Comparison of ENCODE assay signal across 8 cellular contexts in genomic region chr19:12723383-12723642, GRCh38. TPM values are rescaled to one million over a fixed set of nuclear protein-coding genes. Genes with fewer than 3 reads are reported as not detected.
A peak's percentile ranks its signal among the peaks of the same experiment; 100 is the strongest.
DNase-seq lines count a peak whose midpoint lies in the region; ATAC-seq and TF ChIP-seq lines count a peak whose summit lies in the region.

No MANE protein-coding gene starts in this region.

- 1 to 2% methylated on average over 7 of the region's 7 CpGs for whole genome bisulfite sequencing in aorta, 2 donors

- H3K9me3 ChIP-seq in HUES6 (ENCODE audit: control insufficient read depth, insufficient read depth, low read depth, low read length), result no peaks in the 10 kb centered on the region
- no peaks in the 10 kb centered on the region for H3K9me3 ChIP-seq in lower lobe of right lung
- no peaks in the 10 kb centered on the region for H3K9me3 ChIP-seq in aorta (ENCODE audit: control insufficient read depth, low read length)

- DNase-seq in AG09309 (ENCODE audit: low read depth), result no peak
- DNase-seq in lower lobe of right lung, result no peak
- DNase-seq in aorta, result no peak

- H3K36me3 ChIP-seq in HUES6 (ENCODE audit: control insufficient read depth, insufficient read depth, low read length), result peaks cover 18% of the 10 kb centered on the region
- H3K36me3 ChIP-seq in lower lobe of right lung, result peaks cover 17% of the 10 kb centered on the region
- H3K36me3 ChIP-seq in aorta (ENCODE audit: control insufficient read depth in 1 of 2, insufficient read depth in 2 of 2, low read length in 1 of 2), result peaks cover 0 to 2% of the 10 kb centered on the region in 2 donors

- H3K27me3 ChIP-seq in HUES6 (ENCODE audit: control insufficient read depth, insufficient read depth, low read length) (no peaks in the 10 kb centered on the region), lower lobe of right lung (ENCODE audit: low read depth) (no peaks in the 10 kb centered on the region), aorta (ENCODE audit: control insufficient read depth in 1 of 2, insufficient read depth in 2 of 2, low read length in 1 of 2) (no peaks in the 10 kb centered on the region)

- H3K4me3 ChIP-seq in AG09309 (ENCODE audit: control insufficient read depth, low read depth, low read length), result peak overlapping the region; percentile 77
- peak overlapping the region; percentile 84 for H3K4me3 ChIP-seq in HUES6 (ENCODE audit: low read depth, low read length)
- peak overlapping the region; percentile 66 for H3K4me3 ChIP-seq in lower lobe of right lung
- H3K4me3 ChIP-seq in aorta (ENCODE audit: low read length in 2 of 2), result peak overlapping the region; percentile 17 to 64

- peak overlapping the region; percentile 92 for H3K9ac ChIP-seq in HUES6 (ENCODE audit: low read length)

- intact Hi-C loops in lower lobe of right lung (cut with DNase I) (no loop called here), aorta (cut with DNase I) (loop anchor here (2.0 to 5.0 kb wide), 2 partner anchors 43 to 74 kb away; partner anchors contain the start of gene DHPS (in 1 of the 2))

- H3K4me1 ChIP-seq in HUES6 (ENCODE audit: control insufficient read depth, insufficient read depth, low read length) (peaks cover 8% of the 10 kb centered on the region; the same call in 1 of the 2 replicates), lower lobe of right lung (peaks cover 32% of the 10 kb centered on the region), aorta (ENCODE audit: control insufficient read depth in 1 of 2, insufficient read depth in 2 of 2, low read length in 2 of 2) (no peaks in the 10 kb centered on the region)

- no peak for ATAC-seq in lower lobe of right lung
- no peak for ATAC-seq in aorta (ENCODE audit: low FRiP score)
- ATAC-seq in HG03280 (IDR thresholded peaks at IDR 0.05; ENCODE audit: unreplicated experiment), result no peak
- ATAC-seq in GM19455 (IDR thresholded peaks at IDR 0.05; ENCODE audit: unreplicated experiment), result no peak
- no peak for ATAC-seq in GM21723 (IDR thresholded peaks at IDR 0.05; ENCODE audit: unreplicated experiment)

- TF ChIP-seq CTCF in AG09309 (IDR thresholded peaks at IDR 0.05; ENCODE audit: control insufficient read depth, insufficient read depth, low read depth, low read length, missing control alignments), result no peak
- no peak for TF ChIP-seq CTCF in lower lobe of right lung (IDR thresholded peaks at IDR 0.05)

- H3K27ac ChIP-seq in HUES6 (ENCODE audit: low read depth, low read length) (peak overlapping the region; percentile 72), angular gyrus (ENCODE audit: low read depth, low read length) (peak overlapping the region; percentile 19), lower lobe of right lung (peak overlapping the region; percentile 87), aorta (ENCODE audit: low read depth in 1 of 2, low read length in 2 of 2) (peak overlapping the region in 1 of 2 donors; percentile 70)

RNA-seq across cellular contexts. Expression of gene TNPO2, which starts 0.4 kb away (rescaled TPM):
- total RNA-seq in lower lobe of right lung, result 42.7 TPM
- 10 to 100 TPM; 61.5 to 71.8 TPM for total RNA-seq in aorta
- polyA plus RNA-seq in aorta, result 10 to 100 TPM; 15.2 to 38.5 TPM

RNA-seq across cellular contexts. Expression of gene TRIR, which starts 11.2 kb away (rescaled TPM):
- total RNA-seq in lower lobe of right lung (154 TPM), aorta (100 to 1,000 TPM; 119 to 121 TPM)
- 100 to 1,000 TPM; 233 to 289 TPM for polyA plus RNA-seq in aorta

RNA-seq across cellular contexts. Expression of gene GET3, which starts 14.0 kb away (rescaled TPM):
- total RNA-seq in lower lobe of right lung (57.5 TPM), aorta (10 to 100 TPM; 35.4 to 42.2 TPM)
- polyA plus RNA-seq in aorta, result 10 to 100 TPM; 61.2 to 70.6 TPM

RNA-seq across cellular contexts. Expression of gene FBXW9, which starts 26.9 kb away (rescaled TPM):
- total RNA-seq in lower lobe of right lung, result 6.0 TPM
- total RNA-seq in aorta, result 1 to 10 TPM; 1.9 to 4.8 TPM
- 1 to 10 TPM; 4.1 to 5.4 TPM for polyA plus RNA-seq in aorta

RNA-seq across cellular contexts. Expression of gene BEST2, which starts 28.3 kb away (rescaled TPM):
- total RNA-seq in lower lobe of right lung, result not detected
- total RNA-seq in aorta, result not detected
- 1 to 10 TPM in 1 of 2 donors, not detected in 1; 2.5 TPM for polyA plus RNA-seq in aorta
